Comparison of ENCODE assay signal across 8 cellular contexts in the genomic region with DNA sequence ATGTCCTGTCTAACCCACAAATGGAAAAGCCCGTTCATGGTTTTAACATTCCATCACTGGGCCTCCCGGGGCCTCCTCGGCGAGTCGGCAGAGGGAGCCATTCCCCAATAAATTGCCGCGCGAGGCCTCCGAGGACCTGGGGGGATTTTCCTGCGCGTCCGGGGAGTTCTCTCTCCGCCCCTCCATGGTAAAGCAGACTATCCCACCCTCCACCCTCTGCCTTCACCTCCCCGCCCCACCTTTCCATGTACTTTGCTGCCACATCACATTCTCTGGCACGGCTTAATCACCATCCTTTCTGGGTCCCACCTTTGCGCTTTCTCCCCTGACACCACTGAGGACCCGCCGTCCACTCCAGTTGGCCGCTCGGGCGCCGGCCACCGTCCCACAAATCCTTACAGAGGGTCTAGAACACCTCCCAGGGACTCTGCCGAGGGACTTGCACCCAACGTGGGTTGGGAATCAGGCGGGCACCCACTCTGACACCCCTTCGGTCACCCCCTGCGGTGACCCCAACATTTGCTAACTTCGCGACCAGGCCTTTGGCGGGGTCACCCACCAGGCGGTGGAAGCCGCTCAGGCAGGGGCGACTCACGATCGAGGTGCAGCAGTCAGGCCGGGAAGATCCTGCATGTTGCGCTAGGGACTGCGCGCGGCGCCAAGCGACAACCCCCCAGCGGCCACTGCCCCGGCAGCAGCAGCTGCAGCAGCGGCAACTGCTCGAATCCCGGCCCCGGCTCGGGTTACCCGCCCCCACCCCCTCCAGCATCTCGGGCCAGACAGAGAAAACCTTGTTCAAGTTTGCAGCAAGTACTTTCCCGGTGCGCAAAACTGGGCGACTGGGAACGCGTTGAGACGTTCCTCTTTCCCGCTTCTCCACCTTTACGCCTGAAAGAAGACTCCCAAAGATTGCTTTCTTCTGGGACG. TPM values are rescaled to one million over a fixed set of nuclear protein-coding genes. Genes with fewer than 3 reads are reported as not detected.
DNase-seq lines count a peak whose midpoint lies in the region; ATAC-seq and TF ChIP-seq lines count a peak whose summit lies in the region.

A gene (plus strand): TSS at position 778 of the 927 bp plus-strand sequence. CDS start 40,513 bp downstream, outside the sequence.

- TF ChIP-seq CTCF in AG04450 (IDR thresholded peaks at IDR 0.05; ENCODE audit: low read depth, low read length) (peak; percentile 79), GM13977 (IDR thresholded peaks at IDR 0.05; ENCODE audit: extremely low read depth, insufficient read depth, missing control alignments) (peak; percentile 62)

- POLR2A ChIA-PET in AG04450 (lab: Yijun Ruan, JAX) = no interaction called here

- H3K27me3 Mint-ChIP-seq in activated T-helper 1 cell treated with anti-CD3 and anti-CD28 coated beads, Interleukin-12 subunit alpha, Interleukin-12 subunit beta, Interleukin-2, Interleukin-4 antibody, amounts not matched to agents 30 ng/mL and 10 ng/mL and 1 ng/mL, durations not matched to agents 14 hours and 24 hours and 36 hours (ENCODE audit: insufficient read depth) = peaks cover 72% of the 10 kb centered on the region

- CTCF ChIA-PET in AG04450 (lab: Charles Lee) = interaction anchor here (1.0 to 2.2 kb wide), 3 partner anchors 201 to 453 kb away, joined by 3 to 16 read pairs (median 6); no protein-coding TSS in a partner anchor

- peaks cover 4% of the 10 kb centered on the region for H3K9me3 Mint-ChIP-seq in activated T-helper 1 cell treated with anti-CD3 and anti-CD28 coated beads, Interleukin-12 subunit alpha, Interleukin-12 subunit beta, Interleukin-2, Interleukin-4 antibody, amounts not matched to agents 30 ng/mL and 10 ng/mL and 1 ng/mL, durations not matched to agents 14 hours and 24 hours and 36 hours

- intact Hi-C loops in activated T-helper 1 cell treated with anti-CD3 and anti-CD28 coated beads, Interleukin-12 subunit alpha, Interleukin-12 subunit beta, Interleukin-2, Interleukin-4 antibody, amounts not matched to agents 30 ng/mL and 10 ng/mL and 1 ng/mL, durations not matched to agents 14 hours and 24 hours and 36 hours (cut with micrococcal nuclease) = loop anchor here (1.0 kb wide), 2 partner anchors 24 to 201 kb away; no protein-coding TSS in a partner anchor

- peaks cover 11% of the 10 kb centered on the region for H3K27me3 ChIP-seq in AG04450 (ENCODE audit: control insufficient read depth, insufficient read depth, low read length)

- H3K36me3 Mint-ChIP-seq in activated T-helper 1 cell treated with anti-CD3 and anti-CD28 coated beads, Interleukin-12 subunit alpha, Interleukin-12 subunit beta, Interleukin-2, Interleukin-4 antibody, amounts not matched to agents 30 ng/mL and 10 ng/mL and 1 ng/mL, durations not matched to agents 14 hours and 24 hours and 36 hours (ENCODE audit: low read depth) = peaks cover 1% of the 10 kb centered on the region

- H3K27ac Mint-ChIP-seq in activated T-helper 1 cell treated with anti-CD3 and anti-CD28 coated beads, Interleukin-12 subunit alpha, Interleukin-12 subunit beta, Interleukin-2, Interleukin-4 antibody, amounts not matched to agents 30 ng/mL and 10 ng/mL and 1 ng/mL, durations not matched to agents 14 hours and 24 hours and 36 hours = no peak within 1 kb of the TSS

- H3K27ac ChIP-seq in AG04450 (ENCODE audit: low read depth, low read length) (no peak within 1 kb of the TSS), caudate nucleus (ENCODE audit: low read depth, low read length) (peak within 1 kb of the TSS; percentile 92)

- H3K4me3 ChIP-seq in AG04450 (ENCODE audit: low read depth, low read length) = peak within 1 kb of the TSS; percentile 29

- ATAC-seq in stimulated activated naive CD8-positive, alpha-beta T cell treated with anti-CD3 and anti-CD28 coated beads, Interleukin-15, Interleukin-2, amounts not matched to agents 100 U/mL and 50 U/mL, for 24 hours = peak; percentile 68

- no peak within 1 kb of the TSS for H3K4me3 Mint-ChIP-seq in activated T-helper 1 cell treated with anti-CD3 and anti-CD28 coated beads, Interleukin-12 subunit alpha, Interleukin-12 subunit beta, Interleukin-2, Interleukin-4 antibody, amounts not matched to agents 30 ng/mL and 10 ng/mL and 1 ng/mL, durations not matched to agents 14 hours and 24 hours and 36 hours

- no peaks in the 10 kb centered on the region for H3K9me3 ChIP-seq in AG04450 (ENCODE audit: control insufficient read depth, insufficient read depth, low read length)

- no peaks in the 10 kb centered on the region for H3K4me1 Mint-ChIP-seq in activated T-helper 1 cell treated with anti-CD3 and anti-CD28 coated beads, Interleukin-12 subunit alpha, Interleukin-12 subunit beta, Interleukin-2, Interleukin-4 antibody, amounts not matched to agents 30 ng/mL and 10 ng/mL and 1 ng/mL, durations not matched to agents 14 hours and 24 hours and 36 hours (ENCODE audit: low read depth)

- in situ Hi-C loops in GM13977 (cut with MboI; ENCODE audit: low pct_unique_long_range_greater_than_20kb, low sequenced_read_pairs, unreplicated experiment) = no loop called here

- DNase-seq in AG04450 (ENCODE audit: low read depth, low spot score) (no peak), GM13977 (ENCODE audit: low spot score) (peak; percentile 63), NCI-H524 treated with DMSO at 0.1 percent for 48 hours (lab: John Stamatoyannopoulos, UW) (peak; percentile 29), caudate nucleus (lab: John Stamatoyannopoulos, UW) (peak in 56 of 61 donors; percentile 31 to 86 (median 70)), kidney tubule cell (ENCODE audit: low spot score) (peak; percentile 35)
- DNase-seq in stimulated activated naive CD8-positive, alpha-beta T cell treated with anti-CD3 and anti-CD28 coated beads, Interleukin-15, Interleukin-2, amounts not matched to agents 100 U/mL and 50 U/mL, for 24 hours = peak; percentile 59
- no peak for DNase-seq in activated T-helper 1 cell treated with anti-CD3 and anti-CD28 coated beads, Interleukin-12 subunit alpha, Interleukin-12 subunit beta, Interleukin-2, Interleukin-4 antibody, amounts not matched to agents 30 ng/mL and 10 ng/mL and 1 ng/mL, durations not matched to agents 14 hours and 24 hours and 36 hours (ENCODE audit: low spot score)
- DNase-seq in activated effector memory CD4-positive, alpha-beta T cell treated with Interleukin-2 at 50 U/mL for 16 hours = no peak

RNA-seq across cellular contexts. Expression of the gene that starts here (rescaled TPM):
- not detected in 2 replicates for polyA plus RNA-seq in AG04450 (2011; rRNA removed)
- not detected in 2 replicates for polyA minus RNA-seq in AG04450 (2011; rRNA and poly(A)+ RNA removed)
- not detected in 2 replicates for total RNA-seq in activated T-helper 1 cell treated with anti-CD3 and anti-CD28 coated beads, Interleukin-12 subunit alpha, Interleukin-12 subunit beta, Interleukin-2, Interleukin-4 antibody, amounts not matched to agents 30 ng/mL and 10 ng/mL and 1 ng/mL, durations not matched to agents 14 hours and 24 hours and 36 hours

Comparison
In these comparisons a context has a peak if more than half of its experiments do, and no peak if none do; other contexts are left out.
1. DNase-seq: peak in GM13977 (single experiment), NCI-H524 treated with DMSO at 0.1 percent for 48 hours (single experiment), caudate nucleus (56 of 61), kidney tubule cell (single experiment) and stimulated activated naive CD8-positive, alpha-beta T cell treated with anti-CD3 and anti-CD28 coated beads, Interleukin-15, Interleukin-2, amounts not matched to agents 100 U/mL and 50 U/mL, for 24 hours (single experiment); none in AG04450 (single experiment), activated T-helper 1 cell treated with anti-CD3 and anti-CD28 coated beads, Interleukin-12 subunit alpha, Interleukin-12 subunit beta, Interleukin-2, Interleukin-4 antibody, amounts not matched to agents 30 ng/mL and 10 ng/mL and 1 ng/mL, durations not matched to agents 14 hours and 24 hours and 36 hours (single experiment) and activated effector memory CD4-positive, alpha-beta T cell treated with Interleukin-2 at 50 U/mL for 16 hours (single experiment).